ENCODE assay signal across 12 cellular contexts in genomic region chr9:116391306-116391900, GRCh38.
A peak's percentile ranks its signal among the peaks of the same experiment; 100 is the strongest.
DNase-seq lines count a peak whose midpoint lies in the region; ATAC-seq lines count a peak whose summit lies in the region.
"Had no signal": no experiment of that assay in that cellular context is flagged by ENCODE, and none has a peak within 500 bp of the region (broad histone marks: within the 10 kb centered on the region; RNA-seq: fewer than 3 reads in every experiment).

No MANE protein-coding gene starts in this region.

- in situ Hi-C loops in G401 (cut with HindIII; ENCODE audit: low sequenced_read_pairs), result no loop called here

- peak; percentile 5 for ATAC-seq in HG02642 (IDR thresholded peaks at IDR 0.05; ENCODE audit: poor library complexity, unreplicated experiment)

- DNase-seq in AG20443 (ENCODE audit: low spot score) (peak; percentile 78), astrocyte of the hippocampus (ENCODE audit: low read depth, low spot score) (peak; percentile 92), islet precursor cell (peak; percentile 93), DMS 273 (lab: John Stamatoyannopoulos, UW; ENCODE audit: unreplicated experiment) (no peak), NCI-H1105 (lab: John Stamatoyannopoulos, UW) (no peak), G401 (ENCODE audit: low spot score) (no peak), NOMO-1 treated with dmso at 0.1 percent for 144 hours (lab: John Stamatoyannopoulos, UW; ENCODE audit: unreplicated experiment) (no peak)
- DNase-seq: activated CD4-positive, alpha-beta T cell treated with anti-CD3 and anti-CD28 coated beads, Interleukin-2, amount 10 ng/mL, durations not matched to agents 24 days and 14 days; activated gamma-delta T cell treated with Interleukin-2 at 50 U/mL for 16 hours; NCI-H82; substantia nigra had no signal

Comparison
In these comparisons a context has a peak if more than half of its experiments do, and no peak if none do; other contexts are left out.
1. DNase-seq: peak in AG20443 (single experiment), astrocyte of the hippocampus (single experiment) and islet precursor cell (single experiment); none in DMS 273 (single experiment), NCI-H1105 (single experiment), G401 (single experiment) and NOMO-1 treated with dmso at 0.1 percent for 144 hours (single experiment).